In genomic region chr6:157329829-157330228, GRCh38 we compare ENCODE assay signal across 19 cellular contexts. TPM values are rescaled to one million over a fixed set of nuclear protein-coding genes. Genes with fewer than 3 reads are reported as not detected.
A peak's percentile ranks its signal among the peaks of the same experiment; 100 is the strongest.
DNase-seq lines count a peak whose midpoint lies in the region; ATAC-seq, FAIRE-seq and TF ChIP-seq lines count a peak whose summit lies in the region.
"Had no signal": no experiment of that assay in that cellular context is flagged by ENCODE, and none has a peak within 500 bp of the region (broad histone marks: within the 10 kb centered on the region; RNA-seq: fewer than 3 reads in every experiment).

No MANE protein-coding gene starts in this region.

- no peaks in the 10 kb centered on the region for H3K79me1 ChIP-seq in H1 (ENCODE audit: low read depth, low read length)

- H4K5ac ChIP-seq in H1 (ENCODE audit: insufficient read length, low read depth, low read length) = no peak overlapping the region

- intact Hi-C loops in heart right ventricle (cut with DNase I) (loop anchor here in 2 of 10 donors (10.0 kb wide), 3 partner anchors 105 to 745 kb away; no protein-coding TSS in a partner anchor), Right ventricle myocardium superior (cut with DNase I) (no loop called here)

- CTCF ChIA-PET in RWPE1 (lab: Yijun Ruan, JAX) (no interaction called here), H1 (lab: Charles Lee; ENCODE audit: partially characterized antibody) (interaction anchor here (0.6 kb wide), 1 partner anchor 58 kb away, joined by 4 read pairs; no protein-coding TSS in a partner anchor)

- no peak for TF ChIP-seq POLR2A in H1 (IDR thresholded peaks at IDR 0.05; ENCODE audit: control extremely low read depth in 1 of 2, low read depth in 2 of 2, low read length in 2 of 2)

- H3K4me1 ChIP-seq in heart right ventricle (peaks cover 4 to 42% (median 11%) of the 10 kb centered on the region in 9 donors), H1 (replicated peaks in 1 of 4; ENCODE audit: control insufficient read depth in 3 of 4, insufficient read depth in 4 of 4, low read length in 3 of 4) (no peaks in the 10 kb centered on the region)
- H3K4me1 ChIP-seq: HAP-1 had no signal

- H2BK5ac ChIP-seq in H1 (ENCODE audit: low read depth, low read length) = no peak overlapping the region

- H3K27me3 ChIP-seq in heart right ventricle (peaks cover 0 to 5% (median 0%) of the 10 kb centered on the region in 7 donors), H1 (replicated peaks in 1 of 4; ENCODE audit: control insufficient read depth in 3 of 4, extremely low read depth in 1 of 4, insufficient read depth in 3 of 4, low read length in 3 of 4) (peaks cover 0 to 2% (median 0%) of the 10 kb centered on the region in 4 experiments; a peak in 4 of 7 replicates)
- H3K27me3 ChIP-seq: vagina had no signal

- DNase-seq in heart right ventricle (no peak), Right ventricle myocardium superior (no peak), RWPE1 (ENCODE audit: low spot score) (peak; percentile 26), H1 (ENCODE audit: low read depth in 1 of 2, low spot score in 2 of 2) (no peak), renal cortical epithelial cell (ENCODE audit: low read depth) (peak; percentile 31), SKM-1 (lab: John Stamatoyannopoulos, UW; ENCODE audit: unreplicated experiment) (no peak), foreskin fibroblast (no peak)
- no peak for DNase-seq in activated CD4-positive, CD25-positive, alpha-beta regulatory T cell (lab: John Stamatoyannopoulos, UW)
- DNase-seq: activated CD4-positive, alpha-beta T cell treated with anti-CD3 and anti-CD28 coated beads, Interleukin-2, amount 10 ng/mL, durations not matched to agents 7 days and 5 days; activated T-cell treated with anti-CD3 and anti-CD28 coated beads for 4 hours; Caco-2; hypothalamus; kidney glomerular epithelial cell; NCI-H1436; NCI-H82; T-helper 1 cell had no signal

- no peak overlapping the region for H4K91ac ChIP-seq in H1 (replicated peaks; ENCODE audit: insufficient read length, low read length)

- no peak overlapping the region for H2BK20ac ChIP-seq in H1 (ENCODE audit: low read length)

- H3K36me3 ChIP-seq in heart right ventricle = no peaks in the 10 kb centered on the region
- H3K36me3 ChIP-seq in H1 (ENCODE audit: control insufficient read depth in 2 of 4, insufficient read depth in 4 of 4, low read length in 3 of 4) = no peaks in the 10 kb centered on the region
- H3K36me3 ChIP-seq: HAP-1, vagina had no signal

- H3K27ac ChIP-seq in heart right ventricle (peak overlapping the region in 7 of 10 donors; percentile 61 to 96 (median 77)), RWPE1 (no peak overlapping the region), H1 (ENCODE audit: low read depth, low read length) (no peak overlapping the region)
- H3K27ac ChIP-seq: vagina had no signal

- POLR2A ChIA-PET in RWPE1 (lab: Yijun Ruan, JAX; ENCODE audit: low non-redundant PET) = no interaction called here
- POLR2A ChIA-PET in H1 (lab: Charles Lee; ENCODE audit: partially characterized antibody) = no interaction called here

- H2BK12ac ChIP-seq in H1 (ENCODE audit: low read depth, low read length) = no peak overlapping the region

- H3K14ac ChIP-seq in H1 (ENCODE audit: insufficient read length) = no peak overlapping the region

- H2BK120ac ChIP-seq in H1 (replicated peaks; ENCODE audit: low read depth, low read length) = no peak overlapping the region

- TF ChIP-seq CTCF in heart right ventricle (IDR thresholded peaks at IDR 0.05) (no peak), RWPE1 (conservative IDR thresholded peaks at IDR 0.05; ENCODE audit: low read depth) (no peak), H1 (IDR thresholded peaks at IDR 0.05; ENCODE audit: control extremely low read depth in 1 of 3, insufficient read depth in 1 of 3, low read depth in 1 of 3, low read length in 3 of 3) (no peak), foreskin fibroblast (IDR thresholded peaks at IDR 0.05; ENCODE audit: low read depth, low read length) (no peak)

- H2AFZ ChIP-seq in H1 (ENCODE audit: low read length) = no peak overlapping the region

- TF ChIP-seq EP300 in H1 (IDR thresholded peaks at IDR 0.05; ENCODE audit: borderline replicate concordance in 1 of 2, low read depth in 2 of 2, low read length in 2 of 2) = no peak

- no peak for FAIRE-seq in H1 (lab: Jason Lieb, UNC)
- FAIRE-seq: G401.6 had no signal

- no peak overlapping the region for H4K8ac ChIP-seq in H1 (ENCODE audit: extremely low read depth, insufficient read depth, low read length)

- H3K4me3 ChIP-seq in heart right ventricle (no peak overlapping the region), H1 (ENCODE audit: extremely low read depth in 1 of 4, insufficient read depth in 2 of 4, low read depth in 3 of 4, low read length in 4 of 4) (no peak overlapping the region), foreskin fibroblast (ENCODE audit: low read depth in 1 of 2, low read length in 2 of 2) (no peak overlapping the region)
- H3K4me3 ChIP-seq: HAP-1, vagina had no signal

- H3K79me2 ChIP-seq in H1 (ENCODE audit: control insufficient read depth in 1 of 2, insufficient read depth in 2 of 2, low read length in 2 of 2) = no peaks in the 10 kb centered on the region

- no peak overlapping the region for H2AK5ac ChIP-seq in H1 (ENCODE audit: low read depth, low read length)

- 71 to 80% methylated on average over 1 of the region's 1 CpG for WGBS in heart right ventricle, 2 donors
- 93% methylated on average over 1 of the region's 1 CpG; no CpG with 5 or more reads in 1 of the 2 experiments for WGBS in H1 (ENCODE audit: extremely low coverage in 1 of 2, insufficient coverage in 1 of 2, insufficient read length in 1 of 2, insufficient replicate concordance in 2 of 2, low coverage in 1 of 2, low lambda C conversion rate in 2 of 2, missing lambda C conversion rate in 1 of 2), 2 experiments

- H4K20me1 ChIP-seq in H1 (replicated peaks in 1 of 2; ENCODE audit: control insufficient read depth in 1 of 2, insufficient read depth in 2 of 2, low read length in 2 of 2) = no peaks in the 10 kb centered on the region

- H3K4me2 ChIP-seq in H1 (ENCODE audit: insufficient read depth in 1 of 2, low read depth in 2 of 2, low read length in 2 of 2) = no peak overlapping the region

- H3K23me2 ChIP-seq in H1 (ENCODE audit: low read depth, low read length) = no peaks in the 10 kb centered on the region

- no peak overlapping the region for H3K18ac ChIP-seq in H1 (ENCODE audit: extremely low read depth, low read length)

- TF ChIP-seq RAD21 in H1 (IDR thresholded peaks at IDR 0.05 in 1 of 2, conservative IDR thresholded peaks at IDR 0.05 in 1 of 2; ENCODE audit: low read depth in 2 of 2, low read length in 2 of 2) = no peak

- no peak overlapping the region for H3K9ac ChIP-seq in H1 (replicated peaks in 1 of 4; ENCODE audit: extremely low read depth in 1 of 4, low read depth in 3 of 4, low read length in 3 of 4)

- no peak overlapping the region for H3K4ac ChIP-seq in H1 (replicated peaks; ENCODE audit: insufficient read length, low read depth, low read length)

- no peak overlapping the region for H2BK15ac ChIP-seq in H1 (ENCODE audit: low read length)

- no peak overlapping the region for H3K23ac ChIP-seq in H1 (ENCODE audit: insufficient read length)

- no peaks in the 10 kb centered on the region for H3K9me3 ChIP-seq in heart right ventricle
- H3K9me3 ChIP-seq in H1 (ENCODE audit: insufficient read depth in 2 of 2, low read depth in 1 of 2, low read length in 1 of 2) = no peaks in the 10 kb centered on the region
- H3K9me3 ChIP-seq: Caco-2, HAP-1, vagina had no signal

- ATAC-seq in heart right ventricle (no peak), Right ventricle myocardium superior (ENCODE audit: poor library complexity) (no peak)

- no peak overlapping the region for H3K56ac ChIP-seq in H1 (replicated peaks; ENCODE audit: insufficient read length, low read depth, low read length)

TF ChIP-seq in H1, 55 proteins besides CTCF, POLR2A, EP300 and RAD21:
- TF ChIP-seq BRCA1 (IDR thresholded peaks at IDR 0.05; ENCODE audit: low read depth, low read length) = no peak
- TF ChIP-seq SP4 (IDR thresholded peaks at IDR 0.05; ENCODE audit: low read length) = no peak
- no peak for TF ChIP-seq JUND (IDR thresholded peaks at IDR 0.05; ENCODE audit: low read length)
- 0 out of 2 replicates have a peak, but pooled peaks have one; percentile 29 for TF ChIP-seq CEBPB (IDR thresholded peaks at IDR 0.05; ENCODE audit: low read depth, low read length)

RNA-seq across cellular contexts. Expression of gene TMEM242, which starts 6.5 kb away (rescaled TPM):
- total RNA-seq in heart right ventricle (10 to 100 TPM; 12.5 to 18.7 (median 16.7) TPM), Right ventricle myocardium superior (18.1 TPM), renal cortical epithelial cell (5.2 and 8.6 TPM in 2 replicates)
- polyA plus RNA-seq in heart right ventricle (10 to 100 TPM in 1 of 2 donors, 1 to 10 TPM in 1; 8.9 to 14.2 TPM), H1 (2011; rRNA removed) (1.7 and 2.4 TPM in 2 replicates)
- 8.2 and 9.0 TPM in 2 replicates for total RNA-seq in H1 (2021; fragmentation: NEBNext Ultra II Directional; extraction: Animal tissue kit (Norgen Biotek cat#: 25700))
- polyA plus RNA-seq in H1 (2011; cell fraction: cytosol; rRNA removed) = 3.3 TPM
- polyA plus RNA-seq in H1 (2011; cell fraction: nucleus; rRNA removed) = 1.8 TPM
- 4.6 to 6.5 TPM (median 5.1 TPM) in 4 replicates for polyA plus RNA-seq in H1 (2012, experiment 1 of 2)
- polyA plus RNA-seq in H1 (2012, experiment 2 of 2) = 1.1 TPM
- polyA plus RNA-seq in H1 (2013, experiment 1 of 2) = 5.7 TPM
- 6.7 TPM for polyA plus RNA-seq in H1 (2013, experiment 2 of 2)
- 2.2 TPM in 2 replicates for polyA minus RNA-seq in H1 (2011; rRNA and poly(A)+ RNA removed)
- polyA minus RNA-seq in H1 (2011; cell fraction: cytosol; rRNA and poly(A)+ RNA removed) = 1.6 TPM
- 7.6 TPM for polyA minus RNA-seq in H1 (2011; cell fraction: nucleus; rRNA and poly(A)+ RNA removed)

RNA-seq across cellular contexts. Expression of gene ZDHHC14, which starts 51.2 kb away (rescaled TPM):
- 10 to 100 TPM in 9 of 10 donors, 1 to 10 TPM in 1; 9.1 to 31.2 (median 16.3) TPM for total RNA-seq in heart right ventricle
- 1 to 10 TPM; 7.7 to 9.9 TPM for polyA plus RNA-seq in heart right ventricle
- total RNA-seq in Right ventricle myocardium superior = 9.4 TPM
- total RNA-seq in H1 (2021; fragmentation: NEBNext Ultra II Directional; extraction: Animal tissue kit (Norgen Biotek cat#: 25700)) = 5.3 and 7.4 TPM in 2 replicates
- 2.9 and 4.3 TPM in 2 replicates for polyA plus RNA-seq in H1 (2011; rRNA removed)
- 3.4 TPM for polyA plus RNA-seq in H1 (2011; cell fraction: cytosol; rRNA removed)
- polyA plus RNA-seq in H1 (2011; cell fraction: nucleus; rRNA removed) = 4.9 TPM
- 2.4 to 3.7 TPM (median 3.0 TPM) in 4 replicates for polyA plus RNA-seq in H1 (2012, experiment 1 of 2)
- 12.4 TPM for polyA plus RNA-seq in H1 (2012, experiment 2 of 2)
- polyA plus RNA-seq in H1 (2013, experiment 1 of 2) = 10.0 TPM
- polyA plus RNA-seq in H1 (2013, experiment 2 of 2) = 10.5 TPM
- 1.9 and 2.7 TPM in 2 replicates for polyA minus RNA-seq in H1 (2011; rRNA and poly(A)+ RNA removed)
- 2.9 TPM for polyA minus RNA-seq in H1 (2011; cell fraction: cytosol; rRNA and poly(A)+ RNA removed)
- polyA minus RNA-seq in H1 (2011; cell fraction: nucleus; rRNA and poly(A)+ RNA removed) = 4.9 TPM
- total RNA-seq in renal cortical epithelial cell = 3.0 and 5.3 TPM in 2 replicates

Comparison
In these comparisons a context has a peak if more than half of its experiments do, and no peak if none do; other contexts are left out.
1. DNase-seq: peak in RWPE1 (single experiment) and renal cortical epithelial cell (single experiment); none in heart right ventricle (0 of 2), Right ventricle myocardium superior (single experiment), H1 (0 of 2), SKM-1 (single experiment), foreskin fibroblast (0 of 2) and activated CD4-positive, CD25-positive, alpha-beta regulatory T cell (0 of 4).
2. H3K27ac ChIP-seq: peak in heart right ventricle (7 of 10); none in RWPE1 (single experiment) and H1 (single experiment).